1 cellular context compared by ENCODE assay signal in the genomic region with DNA sequence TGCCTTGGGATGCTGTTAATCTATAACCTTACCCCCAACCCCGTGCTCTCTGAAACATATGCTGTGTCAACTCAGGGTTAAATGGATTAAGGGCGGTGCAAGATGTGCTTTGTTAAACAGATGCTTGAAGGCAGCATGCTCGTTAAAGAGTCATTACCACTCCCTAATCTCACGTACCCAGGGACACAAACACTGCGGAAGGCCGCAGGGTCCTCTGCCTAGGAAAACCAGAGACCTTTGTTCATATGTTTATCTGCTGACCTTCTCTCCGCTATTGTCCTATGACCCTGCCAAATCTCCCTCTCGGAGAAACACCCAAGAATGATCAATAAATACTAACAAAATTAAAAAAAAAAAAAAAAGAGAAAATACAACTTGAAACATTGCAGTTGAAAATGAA.
TF ChIP-seq lines count a peak whose summit lies in the region.

No MANE protein-coding gene starts in this region.

TF ChIP-seq in K562, 482 proteins besides CTCF, POLR2A, EP300 and RAD21:
- TF ChIP-seq ARID1B (IDR thresholded peaks at IDR 0.05) (peak; percentile 44), TCF3 (CRISPR knock-in tag; IDR thresholded peaks at IDR 0.05) (peak; percentile 77), GATA2 (CRISPR knock-in tag; IDR thresholded peaks at IDR 0.05) (0 out of 2 replicates have a peak, but pooled peaks have one; percentile 26), SOX6 (IDR thresholded peaks at IDR 0.05) (peak; percentile 38; the same call in 1 of the 2 replicates), TAL1 (IDR thresholded peaks at IDR 0.05) (peak; percentile 57; the same call in 1 of the 2 replicates), CBFA2T2 (conservative IDR thresholded peaks at IDR 0.05) (peak; percentile 69), NCOR1 (IDR thresholded peaks at IDR 0.05) (peak; percentile 27; the same call in 1 of the 2 replicates), CXXC5 (CRISPR knock-in tag; IDR thresholded peaks at IDR 0.05) (0 out of 2 replicates have a peak, but pooled peaks have one; percentile 22), CBFA2T3 (IDR thresholded peaks at IDR 0.05) (peak; percentile 76), HDAC2 (IDR thresholded peaks at IDR 0.05) (0 out of 2 replicates have a peak, but pooled peaks have one; percentile 19)
- TF ChIP-seq, protein P1, sequence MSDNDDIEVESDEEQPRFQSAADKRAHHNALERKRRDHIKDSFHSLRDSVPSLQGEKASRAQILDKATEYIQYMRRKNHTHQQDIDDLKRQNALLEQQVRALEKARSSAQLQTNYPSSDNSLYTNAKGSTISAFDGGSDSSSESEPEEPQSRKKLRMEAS (CRISPR knock-in tag; IDR thresholded peaks at IDR 0.05): peak; percentile 35; the same call in 1 of the 2 replicates
- TF ChIP-seq, protein P2, sequence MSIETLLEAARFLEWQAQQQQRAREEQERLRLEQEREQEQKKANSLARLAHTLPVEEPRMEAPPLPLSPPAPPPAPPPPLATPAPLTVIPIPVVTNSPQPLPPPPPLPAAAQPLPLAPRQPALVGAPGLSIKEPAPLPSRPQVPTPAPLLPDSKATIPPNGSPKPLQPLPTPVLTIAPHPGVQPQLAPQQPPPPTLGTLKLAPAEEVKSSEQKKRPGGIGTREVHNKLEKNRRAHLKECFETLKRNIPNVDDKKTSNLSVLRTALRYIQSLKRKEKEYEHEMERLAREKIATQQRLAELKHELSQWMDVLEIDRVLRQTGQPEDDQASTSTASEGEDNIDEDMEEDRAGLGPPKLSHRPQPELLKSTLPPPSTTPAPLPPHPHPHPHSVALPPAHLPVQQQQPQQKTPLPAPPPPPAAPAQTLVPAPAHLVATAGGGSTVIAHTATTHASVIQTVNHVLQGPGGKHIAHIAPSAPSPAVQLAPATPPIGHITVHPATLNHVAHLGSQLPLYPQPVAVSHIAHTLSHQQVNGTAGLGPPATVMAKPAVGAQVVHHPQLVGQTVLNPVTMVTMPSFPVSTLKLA (conservative IDR thresholded peaks at IDR 0.05): 0 out of 4 replicates have a peak, but pooled peaks of 1 of the 2 experiments have one; percentile 24
